20 cellular contexts compared by ENCODE assay signal in genomic region chr17:72561266-72561665, GRCh38.
"Had no signal": no experiment of that assay in that cellular context is flagged by ENCODE, and none has a peak within 500 bp of the region (broad histone marks: within the 10 kb centered on the region; RNA-seq: fewer than 3 reads in every experiment).

No MANE protein-coding gene starts in this region.

- H3K4me3 ChIP-seq: left lung, ovary, psoas muscle, right atrium auricular region, tibial artery had no signal

- H3K36me3 ChIP-seq: left lung, neutrophil, ovary, right atrium auricular region, tibial artery, WERI-Rb-1 had no signal

- H3K36me3 Mint-ChIP-seq: activated CD8-positive, alpha-beta memory T cell treated with anti-CD3 and anti-CD28 coated beads, Interleukin-2, amount 10 ng/mL, durations not matched to agents 7 days and 5 days; activated naive CD4-positive, alpha-beta T cell treated with anti-CD3 and anti-CD28 coated beads, Interleukin-2, amount 10 ng/mL, durations not matched to agents 7 days and 5 days; immature natural killer cell; naive thymus-derived CD8-positive, alpha-beta T cell had no signal

- H3K9me3 Mint-ChIP-seq: activated CD4-positive, alpha-beta T cell treated with anti-CD3 and anti-CD28 coated beads, Interleukin-2, amount 10 ng/mL, durations not matched to agents 7 days and 5 days; activated CD8-positive, alpha-beta T cell treated with anti-CD3 and anti-CD28 coated beads for 36 hours; activated naive CD4-positive, alpha-beta T cell treated with anti-CD3 and anti-CD28 coated beads, Interleukin-2, amount 10 ng/mL, durations not matched to agents 7 days and 5 days; activated naive CD8-positive, alpha-beta T cell treated with anti-CD3 and anti-CD28 coated beads, Interleukin-2, amount 50 U/mL, for 24 hours; immature natural killer cell; naive thymus-derived CD8-positive, alpha-beta T cell; stimulated activated naive CD8-positive, alpha-beta T cell treated with anti-CD3 and anti-CD28 coated beads, Interleukin-15, Interleukin-2, amounts not matched to agents 100 ng/mL and 50 ng/mL, for 24 hours had no signal

- H3K4me3 Mint-ChIP-seq: activated CD4-positive, alpha-beta T cell treated with anti-CD3 and anti-CD28 coated beads, Interleukin-2, amount 10 ng/mL, durations not matched to agents 7 days and 5 days; activated CD8-positive, alpha-beta memory T cell treated with anti-CD3 and anti-CD28 coated beads, Interleukin-2, amount 10 ng/mL, durations not matched to agents 7 days and 5 days; activated CD8-positive, alpha-beta T cell treated with anti-CD3 and anti-CD28 coated beads for 36 hours; activated naive CD4-positive, alpha-beta T cell treated with anti-CD3 and anti-CD28 coated beads, Interleukin-2, amount 10 ng/mL, durations not matched to agents 7 days and 5 days; activated naive CD8-positive, alpha-beta T cell treated with anti-CD3 and anti-CD28 coated beads, Interleukin-2, amount 50 U/mL, for 24 hours; immature natural killer cell; naive thymus-derived CD8-positive, alpha-beta T cell; stimulated activated naive CD8-positive, alpha-beta T cell treated with anti-CD3 and anti-CD28 coated beads, Interleukin-15, Interleukin-2, amounts not matched to agents 100 ng/mL and 50 ng/mL, for 24 hours had no signal

- H3K27ac ChIP-seq: left lung, neutrophil, ovary, psoas muscle, right atrium auricular region, tibial artery, WERI-Rb-1 had no signal

- H3K4me1 Mint-ChIP-seq: activated naive CD8-positive, alpha-beta T cell treated with anti-CD3 and anti-CD28 coated beads, Interleukin-2, amount 50 U/mL, for 24 hours; immature natural killer cell had no signal

- H3K27me3 Mint-ChIP-seq: activated CD4-positive, alpha-beta T cell treated with anti-CD3 and anti-CD28 coated beads, Interleukin-2, amount 10 ng/mL, durations not matched to agents 7 days and 5 days; activated CD8-positive, alpha-beta memory T cell treated with anti-CD3 and anti-CD28 coated beads, Interleukin-2, amount 10 ng/mL, durations not matched to agents 7 days and 5 days; activated CD8-positive, alpha-beta T cell treated with anti-CD3 and anti-CD28 coated beads for 36 hours; activated naive CD8-positive, alpha-beta T cell treated with anti-CD3 and anti-CD28 coated beads, Interleukin-2, amount 50 U/mL, for 24 hours; stimulated activated naive CD8-positive, alpha-beta T cell treated with anti-CD3 and anti-CD28 coated beads, Interleukin-15, Interleukin-2, amounts not matched to agents 100 ng/mL and 50 ng/mL, for 24 hours had no signal

- DNase-seq: activated CD4-positive, alpha-beta T cell treated with anti-CD3 and anti-CD28 coated beads, Interleukin-2, amount 10 ng/mL, durations not matched to agents 7 days and 5 days; activated CD4-positive, CD25-positive, alpha-beta regulatory T cell treated with anti-CD3 and anti-CD28 coated beads, Interleukin-2, amount 50 U/mL, for 72 hours; activated CD8-positive, alpha-beta memory T cell treated with anti-CD3 and anti-CD28 coated beads, Interleukin-2, amount 10 ng/mL, durations not matched to agents 7 days and 5 days; activated CD8-positive, alpha-beta T cell treated with anti-CD3 and anti-CD28 coated beads for 36 hours; activated effector memory CD4-positive, alpha-beta T cell treated with anti-CD3 and anti-CD28 coated beads, Interleukin-2, amount 50 U/mL, for 16 hours; activated naive CD4-positive, alpha-beta T cell treated with anti-CD3 and anti-CD28 coated beads, Interleukin-2, amount 10 ng/mL, durations not matched to agents 7 days and 5 days; activated naive CD8-positive, alpha-beta T cell treated with anti-CD3 and anti-CD28 coated beads, Interleukin-2, amount 50 U/mL, for 24 hours; activated T-cell treated with anti-CD3 and anti-CD28 coated beads for 4 hours; cerebellar nuclear complex; immature natural killer cell; naive thymus-derived CD8-positive, alpha-beta T cell; ovary; psoas muscle; stimulated activated CD4-positive, alpha-beta T cell treated with anti-CD3 and anti-CD28 coated beads, Interleukin-4, amount 100 ng/mL, for 4 hours; tibial artery; WERI-Rb-1 had no signal

- H3K4me1 ChIP-seq: psoas muscle, right atrium auricular region, tibial artery had no signal

- H3K27me3 ChIP-seq: left lung, neutrophil, ovary, right atrium auricular region had no signal

- H3K9me3 ChIP-seq: left lung, neutrophil, ovary, psoas muscle, right atrium auricular region, tibial artery had no signal

- ATAC-seq: activated CD8-positive, alpha-beta T cell treated with anti-CD3 and anti-CD28 coated beads for 36 hours; activated naive CD8-positive, alpha-beta T cell treated with anti-CD3 and anti-CD28 coated beads, Interleukin-2, amount 50 U/mL, for 24 hours; naive thymus-derived CD8-positive, alpha-beta T cell; psoas muscle had no signal

- H3K27ac Mint-ChIP-seq: activated CD4-positive, alpha-beta T cell treated with anti-CD3 and anti-CD28 coated beads, Interleukin-2, amount 10 ng/mL, durations not matched to agents 7 days and 5 days; activated CD8-positive, alpha-beta memory T cell treated with anti-CD3 and anti-CD28 coated beads, Interleukin-2, amount 10 ng/mL, durations not matched to agents 7 days and 5 days; activated CD8-positive, alpha-beta T cell treated with anti-CD3 and anti-CD28 coated beads for 36 hours; activated naive CD4-positive, alpha-beta T cell treated with anti-CD3 and anti-CD28 coated beads, Interleukin-2, amount 10 ng/mL, durations not matched to agents 7 days and 5 days; activated naive CD8-positive, alpha-beta T cell treated with anti-CD3 and anti-CD28 coated beads, Interleukin-2, amount 50 U/mL, for 24 hours; immature natural killer cell; naive thymus-derived CD8-positive, alpha-beta T cell; stimulated activated naive CD8-positive, alpha-beta T cell treated with anti-CD3 and anti-CD28 coated beads, Interleukin-15, Interleukin-2, amounts not matched to agents 100 ng/mL and 50 ng/mL, for 24 hours had no signal
